ENCODE assay signal across 8 cellular contexts in genomic region chr10:102449321-102450123, GRCh38. TPM values are rescaled to one million over a fixed set of nuclear protein-coding genes. Genes with fewer than 3 reads are reported as not detected.
DNase-seq lines count a peak whose midpoint lies in the region; ATAC-seq and TF ChIP-seq lines count a peak whose summit lies in the region.

No MANE protein-coding gene starts in this region.

- H3K4me3 ChIP-seq in AG04449 (ENCODE audit: low read depth, low read length), result peak overlapping the region; percentile 70
- peak overlapping the region; percentile 76 for H3K4me3 ChIP-seq in HL-60 (replicated peaks; ENCODE audit: insufficient read depth, low read length)
- H3K4me3 ChIP-seq in NT2/D1 (ENCODE audit: insufficient read length, low read depth), result peak overlapping the region; percentile 84
- H3K4me3 ChIP-seq in esophagus (ENCODE audit: low read depth in 1 of 2, low read length in 2 of 2), result peak overlapping the region; percentile 81 to 87

- H3K9me3 Mint-ChIP-seq in nephron, result no peaks in the 10 kb centered on the region
- H3K9me3 Mint-ChIP-seq in stimulated activated naive CD8-positive, alpha-beta T cell treated with anti-CD3 and anti-CD28 coated beads, Interleukin-15, amount 100 ng/mL, for 72 hours, result no peaks in the 10 kb centered on the region

- H3K27ac ChIP-seq in HL-60 (replicated peaks) (peak overlapping the region; percentile 79), esophagus (ENCODE audit: low read depth in 2 of 2, low read length in 1 of 2) (peak overlapping the region; percentile 92 to 95)

- peak overlapping the region; percentile 58 to 77 (median 73) for H3K27ac Mint-ChIP-seq in nephron
- peak overlapping the region; percentile 93 to 98 for H3K27ac Mint-ChIP-seq in stimulated activated naive CD8-positive, alpha-beta T cell treated with anti-CD3 and anti-CD28 coated beads, Interleukin-15, amount 100 ng/mL, for 72 hours

- H3K4me1 Mint-ChIP-seq in nephron, result peaks cover 7% of the 10 kb centered on the region
- H3K4me1 Mint-ChIP-seq in stimulated activated naive CD8-positive, alpha-beta T cell treated with anti-CD3 and anti-CD28 coated beads, Interleukin-15, amount 100 ng/mL, for 72 hours, result peaks cover 45% of the 10 kb centered on the region

- peak overlapping the region; percentile 94 to 95 (median 94) for H3K4me3 Mint-ChIP-seq in nephron
- H3K4me3 Mint-ChIP-seq in stimulated activated naive CD8-positive, alpha-beta T cell treated with anti-CD3 and anti-CD28 coated beads, Interleukin-15, amount 100 ng/mL, for 72 hours, result peak overlapping the region; percentile 94 to 97

- peak overlapping the region; percentile 94 for H3K9ac ChIP-seq in NT2/D1 (ENCODE audit: insufficient read length, low read depth)

- peak; percentile 33 for ATAC-seq in GM19025 (IDR thresholded peaks at IDR 0.05; ENCODE audit: low read depth, unreplicated experiment)
- peak; percentile 64 for ATAC-seq in stimulated activated naive CD8-positive, alpha-beta T cell treated with anti-CD3 and anti-CD28 coated beads, Interleukin-15, amount 100 ng/mL, for 72 hours

- H3K36me3 ChIP-seq in NT2/D1 (ENCODE audit: insufficient read depth, insufficient read length, low read length), result peaks cover 5% of the 10 kb centered on the region
- H3K36me3 ChIP-seq in esophagus (ENCODE audit: control insufficient read depth in 2 of 2, insufficient read depth in 2 of 2, low read length in 1 of 2), result no peaks in the 10 kb centered on the region

- H3K27me3 ChIP-seq in HL-60 (ENCODE audit: insufficient read depth, poor library complexity, severe bottlenecking), result no peaks in the 10 kb centered on the region
- H3K27me3 ChIP-seq in NT2/D1 (ENCODE audit: insufficient read depth, insufficient read length), result no peaks in the 10 kb centered on the region
- H3K27me3 ChIP-seq in esophagus (ENCODE audit: control insufficient read depth in 1 of 2, insufficient read depth in 2 of 2, low read length in 2 of 2), result no peaks in the 10 kb centered on the region

- TF ChIP-seq CTCF in AG04449 (IDR thresholded peaks at IDR 0.05; ENCODE audit: insufficient read depth, low read length, missing control alignments) (no peak), HL-60 (IDR thresholded peaks at IDR 0.05; ENCODE audit: insufficient read depth, low read length) (no peak), nephron (IDR thresholded peaks at IDR 0.05; ENCODE audit: unreplicated experiment in 3 of 3) (no peak)

- CTCF ChIA-PET in AG04449 (lab: Yijun Ruan, JAX), result interaction anchor here (0.9 to 5.1 kb wide), 5 partner anchors 28 to 220 kb away, joined by 3 to 32 read pairs (median 5); no protein-coding TSS in a partner anchor

- H3K4me1 ChIP-seq in NT2/D1 (ENCODE audit: insufficient read depth, insufficient read length), result peaks cover 6% of the 10 kb centered on the region
- peaks cover 0 to 10% of the 10 kb centered on the region in 2 donors for H3K4me1 ChIP-seq in esophagus (ENCODE audit: control insufficient read depth in 2 of 2, insufficient read depth in 2 of 2, low read length in 1 of 2)

- no peaks in the 10 kb centered on the region for H3K27me3 Mint-ChIP-seq in nephron (ENCODE audit: low read depth)
- H3K27me3 Mint-ChIP-seq in stimulated activated naive CD8-positive, alpha-beta T cell treated with anti-CD3 and anti-CD28 coated beads, Interleukin-15, amount 100 ng/mL, for 72 hours, result no peaks in the 10 kb centered on the region

- DNase-seq in AG04449 (ENCODE audit: low read depth, low spot score) (no peak), HL-60 (ENCODE audit: low read depth in 1 of 2, low spot score in 1 of 2) (peak; percentile 70 to 82), NT2/D1 (ENCODE audit: low read depth, low spot score) (no peak), activated T-cell treated with anti-CD3 and anti-CD28 coated beads for 4 hours (peak; percentile 80)
- DNase-seq in stimulated activated naive CD8-positive, alpha-beta T cell treated with anti-CD3 and anti-CD28 coated beads, Interleukin-15, amount 100 ng/mL, for 72 hours, result peak; percentile 69 to 86

- H3K9me3 ChIP-seq in NT2/D1 (ENCODE audit: insufficient read depth, low read length), result no peaks in the 10 kb centered on the region
- no peaks in the 10 kb centered on the region for H3K9me3 ChIP-seq in esophagus (ENCODE audit: control insufficient read depth in 2 of 2, insufficient read depth in 1 of 2, low read depth in 1 of 2, low read length in 1 of 2)

- 7% methylated on average over 30 of the region's 30 CpGs for WGBS in esophagus, 2 donors

- peaks cover 5% of the 10 kb centered on the region for H3K36me3 Mint-ChIP-seq in nephron (ENCODE audit: low read depth)

- POLR2A ChIA-PET in AG04449 (lab: Yijun Ruan, JAX), result interaction anchor here (0.9 to 2.0 kb wide), 2 partner anchors 17 to 182 kb away, joined by 4 to 15 read pairs; partner anchors contain the start of gene CUEDC2

RNA-seq across cellular contexts. Expression of gene C10orf95, which starts 1.8 kb away (rescaled TPM):
- polyA plus RNA-seq in esophagus, result under 1 TPM; 0.37 to 0.65 TPM

RNA-seq across cellular contexts. Expression of gene CUEDC2, which starts 17.1 kb away (rescaled TPM):
- 10 to 100 TPM; 16.3 to 30.3 TPM for polyA plus RNA-seq in esophagus

RNA-seq across cellular contexts. Expression of gene FBXL15, which starts 28.9 kb away (rescaled TPM):
- polyA plus RNA-seq in esophagus, result 10 to 100 TPM in 1 of 2 donors, 1 to 10 TPM in 1; 6.3 to 15.2 TPM

RNA-seq across cellular contexts. Expression of gene PSD, which starts 30.9 kb away (rescaled TPM):
- 1 to 10 TPM; 1.1 to 2.1 TPM for polyA plus RNA-seq in esophagus

RNA-seq across cellular contexts. Expression of gene ACTR1A, which starts 53.0 kb away (rescaled TPM):
- 10 to 100 TPM; 56.1 to 60.3 TPM for polyA plus RNA-seq in esophagus

Comparison
In these comparisons a context has a peak if more than half of its experiments do, and no peak if none do; other contexts are left out.
1. DNase-seq: peak in HL-60 (2 of 2), activated T-cell treated with anti-CD3 and anti-CD28 coated beads for 4 hours (single experiment) and stimulated activated naive CD8-positive, alpha-beta T cell treated with anti-CD3 and anti-CD28 coated beads, Interleukin-15, amount 100 ng/mL, for 72 hours (2 of 2); none in AG04449 (single experiment) and NT2/D1 (single experiment).
2. Peak in every context shown above with its lines, with median percentiles within 50 percentile points of each other: H3K4me3 ChIP-seq.